Comparison of ENCODE assay signal across 25 cellular contexts in genomic region chr12:25065035-25065434, GRCh38.
"Had no signal": no experiment of that assay in that cellular context is flagged by ENCODE, and none has a peak within 500 bp of the region (broad histone marks: within the 10 kb centered on the region; RNA-seq: fewer than 3 reads in every experiment).

No MANE protein-coding gene starts in this region.

- H3K4me3 Mint-ChIP-seq: activated naive CD8-positive, alpha-beta T cell; naive thymus-derived CD8-positive, alpha-beta T cell; neural crest cell; T-helper 2 cell treated with Interferon-gamma antibody and Interleukin-4, amounts not matched to agents 5 μg/mL and 100 μg/mL, for 36 hours had no signal

- ATAC-seq: activated CD4-positive, CD25-positive, alpha-beta regulatory T cell treated with anti-CD3 and anti-CD28 coated beads, Interleukin-2, amount 50 U/mL, for 24 hours; left colon; naive thymus-derived CD8-positive, alpha-beta T cell; psoas muscle; stimulated activated naive CD8-positive, alpha-beta T cell treated with anti-CD3 and anti-CD28 coated beads, Interleukin-15, Interleukin-2, amounts not matched to agents 100 U/mL and 50 U/mL, for 24 hours had no signal

- H3K27me3 Mint-ChIP-seq: activated naive CD8-positive, alpha-beta T cell; naive thymus-derived CD8-positive, alpha-beta T cell had no signal

- H3K36me3 ChIP-seq: colonic mucosa, right atrium auricular region, transverse colon had no signal

- DNase-seq: activated CD4-positive, alpha-beta T cell treated with anti-CD3 and anti-CD28 coated beads for 48 hours; activated CD4-positive, alpha-beta T cell treated with anti-CD3 and anti-CD28 coated beads, Interleukin-2, amount 50 U/mL, for 48 hours; activated CD8-positive, alpha-beta memory T cell treated with anti-CD3 and anti-CD28 coated beads for 24 hours; activated effector memory CD4-positive, alpha-beta T cell treated with Interleukin-2 at 50 U/mL for 16 hours; activated naive CD4-positive, alpha-beta T cell treated with Interleukin-2 at 50 U/mL for 16 hours; anterior cingulate cortex; cerebellar nuclear complex; colonic mucosa; effector CD8-positive, alpha-beta T cell; left colon; naive thymus-derived CD8-positive, alpha-beta T cell; nucleus accumbens; psoas muscle; stimulated activated CD4-positive, alpha-beta T cell treated with anti-CD3 and anti-CD28 coated beads, Interleukin-1b, Interleukin-23, amount 100 ng/mL, for 48 hours; stimulated activated CD4-positive, alpha-beta T cell treated with anti-CD3 and anti-CD28 coated beads, Interleukin-4, amount 100 ng/mL, for 4 hours; stimulated activated naive CD8-positive, alpha-beta T cell treated with anti-CD3 and anti-CD28 coated beads, Interleukin-15, Interleukin-2, amounts not matched to agents 100 U/mL and 50 U/mL, for 24 hours; testis; transverse colon had no signal

- H3K27ac ChIP-seq: colonic mucosa, parathyroid adenoma, psoas muscle, right atrium auricular region, testis, transverse colon had no signal

- H3K4me1 Mint-ChIP-seq: neural crest cell had no signal

- H2AFZ ChIP-seq: parathyroid adenoma had no signal

- H3K27ac Mint-ChIP-seq: activated naive CD8-positive, alpha-beta T cell; T-helper 2 cell treated with Interferon-gamma antibody and Interleukin-4, amounts not matched to agents 5 μg/mL and 100 μg/mL, for 36 hours had no signal

- H3K27me3 ChIP-seq: colonic mucosa, right atrium auricular region, testis, transverse colon had no signal

- H3K9me3 ChIP-seq: colonic mucosa, psoas muscle, right atrium auricular region, testis, transverse colon had no signal

- H3K9me3 Mint-ChIP-seq: naive thymus-derived CD8-positive, alpha-beta T cell; neural crest cell; T-helper 2 cell treated with Interferon-gamma antibody and Interleukin-4, amounts not matched to agents 5 μg/mL and 100 μg/mL, for 36 hours had no signal

- H3K4me1 ChIP-seq: colonic mucosa, parathyroid adenoma, psoas muscle, right atrium auricular region, testis, transverse colon had no signal

- H3K4me3 ChIP-seq: colonic mucosa, psoas muscle, right atrium auricular region, smooth muscle cell, testis, transverse colon had no signal

- H3K9ac ChIP-seq: parathyroid adenoma had no signal

- H3K79me2 ChIP-seq: parathyroid adenoma had no signal

- H3K4me2 ChIP-seq: smooth muscle cell had no signal
